ENCODE assay signal across 23 cellular contexts in genomic region chr16:15833551-15833950, GRCh38. TPM values are rescaled to one million over a fixed set of nuclear protein-coding genes. Genes with fewer than 3 reads are reported as not detected.
"Had no signal": no experiment of that assay in that cellular context is flagged by ENCODE, and none has a peak within 500 bp of the region (broad histone marks: within the 10 kb centered on the region; RNA-seq: fewer than 3 reads in every experiment).

No MANE protein-coding gene starts in this region.

- H3K27me3 ChIP-seq: pancreas had no signal

- H3K4me1 ChIP-seq: pancreas, psoas muscle had no signal

- H3K36me3 ChIP-seq: pancreas had no signal

- H3K9me3 ChIP-seq: pancreas, psoas muscle had no signal

- H3K4me3 ChIP-seq: pancreas, psoas muscle had no signal

- DNase-seq: activated CD4-positive, alpha-beta memory T cell treated with anti-CD3 and anti-CD28 coated beads for 36 hours; activated CD4-positive, alpha-beta T cell treated with anti-CD3 and anti-CD28 coated beads for 36 hours; activated effector memory CD4-positive, alpha-beta T cell treated with Interleukin-2 at 50 U/mL for 16 hours; activated naive CD4-positive, alpha-beta T cell treated with anti-CD3 and anti-CD28 coated beads, Interleukin-2, amount 10 ng/mL, durations not matched to agents 7 days and 5 days; activated naive CD8-positive, alpha-beta T cell treated with anti-CD3 and anti-CD28 coated beads, Interleukin-2, amount 50 U/mL, for 24 hours; activated T-cell treated with anti-CD3 and anti-CD28 coated beads, Interleukin-2, amount 50 U/mL, for 48 hours; caudate nucleus; dermis blood vessel endothelial cell; effector CD8-positive, alpha-beta T cell; erythroblast; foreskin melanocyte; hippocampal formation; left ventricle myocardium superior; mammary epithelial cell; midbrain; pancreas; psoas muscle; right cardiac atrium; stimulated activated CD4-positive, alpha-beta T cell treated with anti-CD3 and anti-CD28 coated beads, Interleukin-1b, Interleukin-23, amount 100 ng/mL, for 48 hours; stimulated activated naive CD8-positive, alpha-beta T cell treated with anti-CD3 and anti-CD28 coated beads, Interleukin-15, amount 100 ng/mL, for 72 hours; T-helper 1 cell; T-helper 9 cell had no signal

- H3K27ac ChIP-seq: pancreas, psoas muscle had no signal

- ATAC-seq: activated CD4-positive, alpha-beta T cell treated with anti-CD3 and anti-CD28 coated beads for 36 hours; activated naive CD8-positive, alpha-beta T cell treated with anti-CD3 and anti-CD28 coated beads, Interleukin-2, amount 50 U/mL, for 24 hours; left ventricle myocardium superior; pancreas; psoas muscle; right cardiac atrium; stimulated activated naive CD8-positive, alpha-beta T cell treated with anti-CD3 and anti-CD28 coated beads, Interleukin-15, amount 100 ng/mL, for 72 hours; WTC11 had no signal

RNA-seq across cellular contexts. Expression of gene MYH11, which starts 23.3 kb away (rescaled TPM):
- total RNA-seq: activated CD4-positive, alpha-beta T cell treated with anti-CD3 and anti-CD28 coated beads for 36 hours; dermis blood vessel endothelial cell had no signal
- polyA plus RNA-seq: mammary epithelial cell had no signal
